ENCODE assay signal across 8 cellular contexts in the genomic region with DNA sequence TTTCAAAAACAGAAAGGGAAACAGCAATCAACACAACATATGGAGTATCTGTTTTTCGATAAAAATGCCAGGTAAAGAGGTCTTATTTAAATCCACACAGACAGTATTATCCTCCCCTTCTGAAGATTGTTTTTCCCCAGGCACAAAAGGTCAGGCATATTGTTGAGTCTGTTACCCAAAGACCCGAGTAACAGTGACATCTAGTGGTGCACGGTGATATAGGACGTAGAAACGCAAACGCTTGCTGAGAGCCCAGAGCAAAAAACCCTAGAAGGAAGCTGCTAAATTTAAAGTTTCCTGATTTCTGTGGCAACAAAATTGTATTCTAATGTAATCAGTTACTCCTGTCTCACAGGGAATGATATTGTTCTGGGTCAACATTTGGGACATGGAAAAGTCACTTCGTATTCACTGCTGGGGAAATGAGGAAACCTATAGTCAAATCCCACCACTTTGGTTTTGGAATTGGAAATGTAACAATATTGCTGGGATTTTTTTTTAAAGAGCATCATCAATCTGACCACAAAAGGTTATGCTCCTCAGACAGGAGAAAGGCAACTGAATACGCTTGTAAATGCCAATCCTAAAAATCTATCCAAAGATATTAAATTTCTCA.
A peak's percentile ranks its signal among the peaks of the same experiment; 100 is the strongest.
DNase-seq lines count a peak whose midpoint lies in the region; ATAC-seq and TF ChIP-seq lines count a peak whose summit lies in the region.

No MANE protein-coding gene starts in this region.

- H3K4me2 ChIP-seq in HCT116 (ENCODE audit: low read length) (no peak overlapping the region; the same call in 1 of the 2 replicates), Loucy (ENCODE audit: low read depth, low read length, poor library complexity, severe bottlenecking) (peak overlapping the region; percentile 71)

- H3K9me2 ChIP-seq in HCT116 (ENCODE audit: insufficient read depth) = no peaks in the 10 kb centered on the region
- no peaks in the 10 kb centered on the region for H3K9me2 ChIP-seq in Loucy (replicated peaks; ENCODE audit: low read depth, low read length)

- H3K27ac ChIP-seq in HCT116 (ENCODE audit: low read depth, low read length) = no peak overlapping the region
- H3K27ac ChIP-seq in RWPE2 (ENCODE audit: poor library complexity, severe bottlenecking) = no peak overlapping the region

- no peaks in the 10 kb centered on the region for H3K79me2 ChIP-seq in HCT116 (ENCODE audit: insufficient read depth, low read length)
- H3K79me2 ChIP-seq in Loucy (ENCODE audit: insufficient read depth, low read length) = no peaks in the 10 kb centered on the region

- H3K27me3 Mint-ChIP-seq in activated naive CD4-positive, alpha-beta T cell treated with anti-CD3 and anti-CD28 coated beads, Interleukin-2, amount 10 ng/mL, durations not matched to agents 7 days and 5 days = peaks cover 6% of the 10 kb centered on the region
- H3K27me3 Mint-ChIP-seq in glutamatergic neuron (ENCODE audit: unreplicated experiment) = peaks cover 2% of the 10 kb centered on the region

- TF ChIP-seq POLR2A in HCT116 (IDR thresholded peaks at IDR 0.05; ENCODE audit: borderline replicate concordance, extremely low read depth, insufficient read depth, insufficient read length) = no peak

- POLR2A ChIA-PET in HCT116 (lab: Charles Lee) = no interaction called here

- H3K4me1 ChIP-seq in HCT116 (ENCODE audit: control insufficient read depth in 1 of 2, insufficient read depth in 2 of 2, low read length in 2 of 2) = peaks cover 7 to 10% of the 10 kb centered on the region in 2 experiments; a peak in 3 of 4 replicates
- H3K4me1 ChIP-seq in Loucy (ENCODE audit: insufficient read depth, low read length, poor library complexity, severe bottlenecking) = peaks cover 42% of the 10 kb centered on the region
- peaks cover 6% of the 10 kb centered on the region for H3K4me1 ChIP-seq in RWPE2 (ENCODE audit: insufficient read depth, poor library complexity, severe bottlenecking)

- H3K36me3 Mint-ChIP-seq in activated naive CD4-positive, alpha-beta T cell treated with anti-CD3 and anti-CD28 coated beads, Interleukin-2, amount 10 ng/mL, durations not matched to agents 7 days and 5 days = no peaks in the 10 kb centered on the region
- H3K36me3 Mint-ChIP-seq in glutamatergic neuron (ENCODE audit: unreplicated experiment) = no peaks in the 10 kb centered on the region

- CTCF ChIA-PET in HCT116 (lab: Charles Lee) = interaction anchor here (0.6 to 2.8 kb wide), 6 partner anchors 10 to 685 kb away, joined by 3 to 12 read pairs (median 5); no protein-coding TSS in a partner anchor
- CTCF ChIA-PET in activated naive CD4-positive, alpha-beta T cell treated with anti-CD3 and anti-CD28 coated beads, Interleukin-2, amount 10 ng/mL, durations not matched to agents 7 days and 5 days (lab: Charles Lee) = interaction anchor here (0.6 to 2.5 kb wide), 4 partner anchors 8 to 1695 kb away, joined by 3 to 13 read pairs (median 4); no protein-coding TSS in a partner anchor

- RAD21 ChIA-PET in HCT116 (lab: Charles Lee; ENCODE audit: low non-redundant PET in 1 of 2, low total read pairs in 2 of 2, uncharacterized antibody in 2 of 2, unreplicated experiment in 2 of 2) = interaction anchor here in 1 of 2 experiments (0.6 kb wide), 1 partner anchor 60 kb away, joined by 3 read pairs; no protein-coding TSS in a partner anchor

- no peaks in the 10 kb centered on the region for H3K27me3 ChIP-seq in HCT116 (ENCODE audit: insufficient read depth, low read length)
- no peaks in the 10 kb centered on the region for H3K27me3 ChIP-seq in Loucy (ENCODE audit: insufficient read depth, low read length, poor library complexity, severe bottlenecking)
- H3K27me3 ChIP-seq in RWPE2 (ENCODE audit: insufficient read depth, poor library complexity, severe bottlenecking) = no peaks in the 10 kb centered on the region

- H3K4me3 ChIP-seq in GM12865 (ENCODE audit: low read depth, low read length) (no peak overlapping the region), HCT116 (replicated peaks in 1 of 2; ENCODE audit: low read depth in 1 of 2, low read length in 2 of 2) (no peak overlapping the region), Loucy (ENCODE audit: low read length, poor library complexity, severe bottlenecking) (peak overlapping the region; percentile 40), RWPE2 (ENCODE audit: severe bottlenecking) (no peak overlapping the region)

- no peak overlapping the region for H3K9ac ChIP-seq in HCT116 (ENCODE audit: low read length)
- H3K9ac ChIP-seq in Loucy (ENCODE audit: low read depth, low read length, poor library complexity, severe bottlenecking) = peak overlapping the region; percentile 69

- peak; percentile 82 for DNase-seq in GM12865 (ENCODE audit: low read depth)
- DNase-seq in HCT116 (ENCODE audit: low read depth, low spot score) = peak; percentile 57
- DNase-seq in RWPE2 (ENCODE audit: low spot score) = no peak
- DNase-seq in activated naive CD4-positive, alpha-beta T cell treated with anti-CD3 and anti-CD28 coated beads, Interleukin-2, amount 10 ng/mL, durations not matched to agents 7 days and 5 days = peak; percentile 71
- DNase-seq in glutamatergic neuron = peak; percentile 72
- peak in 7 of 10 donors; percentile 25 to 86 (median 74) for DNase-seq in posterior cingulate gyrus
- DNase-seq in mesenteric fat pad (ENCODE audit: low spot score) = no peak

- H3K36me3 ChIP-seq in HCT116 (ENCODE audit: control insufficient read depth in 1 of 2, insufficient read depth in 2 of 2, low read length in 2 of 2) (no peaks in the 10 kb centered on the region), Loucy (ENCODE audit: insufficient read depth, low read length) (no peaks in the 10 kb centered on the region), RWPE2 (ENCODE audit: low read depth) (no peaks in the 10 kb centered on the region)

- intact Hi-C loops in HCT116 (cut with micrococcal nuclease) = loop anchor here (1.0 to 5.0 kb wide), 3 partner anchors 240 to 1377 kb away; no protein-coding TSS in a partner anchor
- intact Hi-C loops in posterior cingulate gyrus (cut with DNase I) = loop anchor here (10.0 kb wide), 1 partner anchor 450 kb away; no protein-coding TSS in a partner anchor

- no peak overlapping the region for H3K4me3 Mint-ChIP-seq in activated naive CD4-positive, alpha-beta T cell treated with anti-CD3 and anti-CD28 coated beads, Interleukin-2, amount 10 ng/mL, durations not matched to agents 7 days and 5 days
- H3K4me3 Mint-ChIP-seq in glutamatergic neuron (ENCODE audit: unreplicated experiment) = no peak overlapping the region

- TF ChIP-seq RAD21 in HCT116 (IDR thresholded peaks at IDR 0.05; ENCODE audit: low read depth) = peak; percentile 80

- no peaks in the 10 kb centered on the region for H4K20me1 ChIP-seq in HCT116 (ENCODE audit: insufficient read depth)
- H4K20me1 ChIP-seq in Loucy (ENCODE audit: insufficient read depth, low read length, poor library complexity, severe bottlenecking) = no peaks in the 10 kb centered on the region

- H3K9me3 ChIP-seq in HCT116 (ENCODE audit: control insufficient read depth in 1 of 2, insufficient read depth in 1 of 2, low read depth in 1 of 2, low read length in 2 of 2) (no peaks in the 10 kb centered on the region), Loucy (ENCODE audit: insufficient read depth, low read depth, low read length) (peaks cover 6% of the 10 kb centered on the region; the same call in 1 of the 2 replicates), RWPE2 (ENCODE audit: severe bottlenecking) (no peaks in the 10 kb centered on the region)

- no peak overlapping the region for H3K27ac Mint-ChIP-seq in activated naive CD4-positive, alpha-beta T cell treated with anti-CD3 and anti-CD28 coated beads, Interleukin-2, amount 10 ng/mL, durations not matched to agents 7 days and 5 days
- no peak overlapping the region for H3K27ac Mint-ChIP-seq in glutamatergic neuron (ENCODE audit: unreplicated experiment)

- ATAC-seq in HCT116 (peak; percentile 83), RWPE2 (ENCODE audit: low read depth) (peak; percentile 70)

- H2AFZ ChIP-seq in HCT116 (ENCODE audit: low read depth, low read length, poor library complexity, severe bottlenecking) (peak overlapping the region; percentile 79), Loucy (ENCODE audit: low read length) (peak overlapping the region; percentile 23; the same call in 1 of the 2 replicates)

- 0 out of 2 replicates have a peak, but pooled peaks cover 3% of the 10 kb centered on the region for H3F3A ChIP-seq in Loucy (ENCODE audit: low read depth)

- no peaks in the 10 kb centered on the region for H3K9me3 Mint-ChIP-seq in activated naive CD4-positive, alpha-beta T cell treated with anti-CD3 and anti-CD28 coated beads, Interleukin-2, amount 10 ng/mL, durations not matched to agents 7 days and 5 days
- H3K9me3 Mint-ChIP-seq in glutamatergic neuron (ENCODE audit: unreplicated experiment) = peaks cover 3% of the 10 kb centered on the region

- peaks cover 7% of the 10 kb centered on the region for H3K4me1 Mint-ChIP-seq in activated naive CD4-positive, alpha-beta T cell treated with anti-CD3 and anti-CD28 coated beads, Interleukin-2, amount 10 ng/mL, durations not matched to agents 7 days and 5 days
- peaks cover 15% of the 10 kb centered on the region for H3K4me1 Mint-ChIP-seq in glutamatergic neuron (ENCODE audit: low read depth, unreplicated experiment)

- no TSS peak for BruUV-seq in HCT116 (replicated peaks; lab: Mats Ljungman, UMichigan)

- TF ChIP-seq CTCF in GM12865 (IDR thresholded peaks at IDR 0.05; ENCODE audit: insufficient read depth, low read depth, low read length, missing control alignments) (peak; percentile 84), HCT116 (IDR thresholded peaks at IDR 0.05 in 2 of 3, conservative IDR thresholded peaks at IDR 0.05 in 1 of 3; ENCODE audit: borderline replicate concordance in 1 of 3, insufficient read depth in 1 of 3, low read depth in 2 of 3, low read length in 2 of 3) (peak; percentile 45 to 88 (median 86); a peak in 5 of 6 replicates), Loucy (conservative IDR thresholded peaks at IDR 0.05; ENCODE audit: low read length) (peak; percentile 96), RWPE2 (IDR thresholded peaks at IDR 0.05; ENCODE audit: poor library complexity, severe bottlenecking) (peak; percentile 91), glutamatergic neuron (IDR thresholded peaks at IDR 0.05; ENCODE audit: partially characterized antibody, unreplicated experiment) (peak; percentile 85)

TF ChIP-seq in HCT116, 20 proteins besides CTCF, POLR2A, EP300 and RAD21 (continues in another document):
- TF ChIP-seq ATF3 (IDR thresholded peaks at IDR 0.05) (no peak), EGR1 (IDR thresholded peaks at IDR 0.05; ENCODE audit: low read depth) (no peak), CEBPB (IDR thresholded peaks at IDR 0.05; ENCODE audit: low read depth) (no peak), FOSL1 (IDR thresholded peaks at IDR 0.05; ENCODE audit: low read depth) (no peak)

Comparison
In these comparisons a context has a peak if more than half of its experiments do, and no peak if none do; other contexts are left out.
1. DNase-seq: peak in GM12865 (single experiment), HCT116 (single experiment), activated naive CD4-positive, alpha-beta T cell treated with anti-CD3 and anti-CD28 coated beads, Interleukin-2, amount 10 ng/mL, durations not matched to agents 7 days and 5 days (single experiment), glutamatergic neuron (single experiment) and posterior cingulate gyrus (7 of 10); none in RWPE2 (single experiment) and mesenteric fat pad (single experiment).
2. Peak in every context shown above with its lines, with median percentiles within 50 percentile points of each other: CTCF ChIP-seq.